In genomic region chr3:194272861-194273266, GRCh38 we compare ENCODE assay signal across 15 cellular contexts.
A peak's percentile ranks its signal among the peaks of the same experiment; 100 is the strongest.
DNase-seq lines count a peak whose midpoint lies in the region; ATAC-seq and TF ChIP-seq lines count a peak whose summit lies in the region.
"Had no signal": no experiment of that assay in that cellular context is flagged by ENCODE, and none has a peak within 500 bp of the region (broad histone marks: within the 10 kb centered on the region; RNA-seq: fewer than 3 reads in every experiment).

No MANE protein-coding gene starts in this region.

- TF ChIP-seq POLR2A in uterus (IDR thresholded peaks at IDR 0.05) (no peak), GM18505 (IDR thresholded peaks at IDR 0.05; ENCODE audit: borderline replicate concordance, extremely low read depth, insufficient read depth, insufficient read length) (no peak)

- peaks cover 63% of the 10 kb centered on the region for H3K4me1 Mint-ChIP-seq in chondrocyte (ENCODE audit: low read depth)
- peaks cover 68% of the 10 kb centered on the region for H3K4me1 Mint-ChIP-seq in mesothelial cell of epicardium
- H3K4me1 Mint-ChIP-seq in immature natural killer cell: peaks cover 32 to 40% of the 10 kb centered on the region in 2 donors

- H3K4me3 Mint-ChIP-seq in chondrocyte (ENCODE audit: unreplicated experiment) (no peak overlapping the region), mesothelial cell of epicardium (no peak overlapping the region), immature natural killer cell (no peak overlapping the region)

- H3K27me3 ChIP-seq in right atrium auricular region: no peaks in the 10 kb centered on the region
- no peaks in the 10 kb centered on the region for H3K27me3 ChIP-seq in uterus
- H3K27me3 ChIP-seq: BLaER1, pancreas, SJCRH30 had no signal

- intact Hi-C loops in Right ventricle myocardium inferior (cut with DNase I) (loop anchor here (5.0 kb wide), 2 partner anchors 44 to 411 kb away; no protein-coding TSS in a partner anchor), uterus (cut with DNase I; ENCODE audit: low total_unique reads) (no loop called here)

- TF ChIP-seq CTCF in right atrium auricular region (IDR thresholded peaks at IDR 0.05) (no peak), chondrocyte (IDR thresholded peaks at IDR 0.05) (no peak), mesothelial cell of epicardium (IDR thresholded peaks at IDR 0.05; ENCODE audit: unreplicated experiment) (no peak), uterus (IDR thresholded peaks at IDR 0.05) (no peak)

- H3K27ac ChIP-seq in right atrium auricular region (peak overlapping the region; percentile 88 to 95), uterus (peak overlapping the region in 1 of 2 donors; percentile 41)
- H3K27ac ChIP-seq: BLaER1, SJCRH30, VCaP had no signal

- H3K27ac Mint-ChIP-seq in chondrocyte (ENCODE audit: unreplicated experiment) (peak overlapping the region; percentile 22), mesothelial cell of epicardium (peak overlapping the region; percentile 78), immature natural killer cell (peak overlapping the region in 1 of 6 donors; percentile 16)

- H3K4me1 ChIP-seq in right atrium auricular region (peaks cover 0 to 81% of the 10 kb centered on the region in 2 donors), uterus (peaks cover 0 to 27% of the 10 kb centered on the region in 2 donors)

- H3K36me3 Mint-ChIP-seq in chondrocyte (ENCODE audit: low read depth) (no peaks in the 10 kb centered on the region), mesothelial cell of epicardium (no peaks in the 10 kb centered on the region), immature natural killer cell (peaks cover 0 to 5% (median 0%) of the 10 kb centered on the region in 3 donors)

- no peaks in the 10 kb centered on the region for H3K9me3 Mint-ChIP-seq in chondrocyte (ENCODE audit: low read depth)
- no peaks in the 10 kb centered on the region for H3K9me3 Mint-ChIP-seq in mesothelial cell of epicardium
- H3K9me3 Mint-ChIP-seq in immature natural killer cell: no peaks in the 10 kb centered on the region

- H3K4me3 ChIP-seq in right atrium auricular region (no peak overlapping the region), uterus (no peak overlapping the region)
- H3K4me3 ChIP-seq: BLaER1, pancreas, SJCRH30 had no signal

- no peak for DNase-seq in right atrium auricular region (ENCODE audit: low spot score)
- DNase-seq in Right ventricle myocardium inferior (ENCODE audit: missing footprints): no peak
- peak; percentile 59 for DNase-seq in chondrocyte (ENCODE audit: low spot score)
- peak in 1 of 2 experiments; percentile 14 for DNase-seq in mesothelial cell of epicardium (ENCODE audit: low spot score in 2 of 2, unreplicated experiment in 2 of 2)
- DNase-seq in uterus: peak; percentile 25 to 26
- no peak for DNase-seq in cerebellar nuclear complex (lab: John Stamatoyannopoulos, UW)
- DNase-seq in immature natural killer cell: no peak
- DNase-seq: cortex of kidney, HCEC 1CT, NCI-H526 treated with DMSO at 0.1 percent for 48 hours, SJCRH30 had no signal

- H3K9me3 ChIP-seq in right atrium auricular region (no peaks in the 10 kb centered on the region), uterus (no peaks in the 10 kb centered on the region)
- H3K9me3 ChIP-seq: BLaER1, pancreas, SJCRH30 had no signal

- H3K36me3 ChIP-seq in right atrium auricular region (no peaks in the 10 kb centered on the region), uterus (no peaks in the 10 kb centered on the region)
- H3K36me3 ChIP-seq: BLaER1, pancreas, SJCRH30 had no signal

- H3K27me3 Mint-ChIP-seq in chondrocyte (ENCODE audit: low read depth) (peaks cover 5% of the 10 kb centered on the region), mesothelial cell of epicardium (ENCODE audit: low read depth) (no peaks in the 10 kb centered on the region), immature natural killer cell (ENCODE audit: low read depth in 3 of 3) (peaks cover 12 to 20% (median 17%) of the 10 kb centered on the region in 3 donors)

- no peak for ATAC-seq in Right ventricle myocardium inferior
- ATAC-seq in GM18505 (IDR thresholded peaks at IDR 0.05; ENCODE audit: unreplicated experiment): no peak
- ATAC-seq: pancreas had no signal

Comparison
In these comparisons a context has a peak if more than half of its experiments do, and no peak if none do; other contexts are left out.
1. DNase-seq: peak in chondrocyte (single experiment) and uterus (2 of 2); none in right atrium auricular region (single experiment), Right ventricle myocardium inferior (single experiment), cerebellar nuclear complex (0 of 2) and immature natural killer cell (0 of 3).